1 cellular context compared by ENCODE assay signal in the genomic region with DNA sequence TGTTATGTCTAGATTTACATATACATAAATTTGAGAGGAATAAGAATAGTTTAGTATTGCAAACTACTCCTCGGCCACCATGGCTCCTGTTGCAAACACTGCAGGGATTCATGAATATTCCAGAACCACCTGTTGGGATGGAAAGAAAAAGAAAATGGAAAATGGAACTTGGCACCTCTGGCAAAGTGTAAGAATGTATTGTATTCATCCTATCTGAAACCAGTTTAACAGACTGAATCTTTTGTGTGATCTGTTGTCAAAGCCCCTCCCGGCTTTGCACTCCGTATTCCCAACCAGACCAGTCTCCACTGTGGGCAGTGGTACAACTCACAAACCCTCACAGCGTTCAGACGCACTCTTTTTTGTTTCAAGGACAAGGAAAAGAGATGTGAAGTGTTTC.
TF ChIP-seq lines count a peak whose summit lies in the region.

No MANE protein-coding gene starts in this region.

TF ChIP-seq in GM23338, 12 proteins besides CTCF, POLR2A, EP300 and RAD21:
- TF ChIP-seq, protein P1, sequence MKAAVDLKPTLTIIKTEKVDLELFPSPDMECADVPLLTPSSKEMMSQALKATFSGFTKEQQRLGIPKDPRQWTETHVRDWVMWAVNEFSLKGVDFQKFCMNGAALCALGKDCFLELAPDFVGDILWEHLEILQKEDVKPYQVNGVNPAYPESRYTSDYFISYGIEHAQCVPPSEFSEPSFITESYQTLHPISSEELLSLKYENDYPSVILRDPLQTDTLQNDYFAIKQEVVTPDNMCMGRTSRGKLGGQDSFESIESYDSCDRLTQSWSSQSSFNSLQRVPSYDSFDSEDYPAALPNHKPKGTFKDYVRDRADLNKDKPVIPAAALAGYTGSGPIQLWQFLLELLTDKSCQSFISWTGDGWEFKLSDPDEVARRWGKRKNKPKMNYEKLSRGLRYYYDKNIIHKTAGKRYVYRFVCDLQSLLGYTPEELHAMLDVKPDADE (IDR thresholded peaks at IDR 0.05), result no peak
- TF ChIP-seq ZNF331 (CRISPR knock-in tag; IDR thresholded peaks at IDR 0.05; ENCODE audit: low read depth), result no peak
- TF ChIP-seq EZH2 (IDR thresholded peaks at IDR 0.05; ENCODE audit: low read depth, unreplicated experiment), result no peak
- TF ChIP-seq POLR2AphosphoS5 (IDR thresholded peaks at IDR 0.05; ENCODE audit: low read depth), result no peak
- TF ChIP-seq NANOG (IDR thresholded peaks at IDR 0.05; ENCODE audit: borderline replicate concordance), result peak; percentile 33; the same call in 1 of the 2 replicates
- 0 out of 2 replicates have a peak, but pooled peaks have one; percentile 7 for TF ChIP-seq CREB1 (CRISPR knock-in tag; IDR thresholded peaks at IDR 0.05; ENCODE audit: low read depth)
